17 cellular contexts compared by ENCODE assay signal in the genomic region with DNA sequence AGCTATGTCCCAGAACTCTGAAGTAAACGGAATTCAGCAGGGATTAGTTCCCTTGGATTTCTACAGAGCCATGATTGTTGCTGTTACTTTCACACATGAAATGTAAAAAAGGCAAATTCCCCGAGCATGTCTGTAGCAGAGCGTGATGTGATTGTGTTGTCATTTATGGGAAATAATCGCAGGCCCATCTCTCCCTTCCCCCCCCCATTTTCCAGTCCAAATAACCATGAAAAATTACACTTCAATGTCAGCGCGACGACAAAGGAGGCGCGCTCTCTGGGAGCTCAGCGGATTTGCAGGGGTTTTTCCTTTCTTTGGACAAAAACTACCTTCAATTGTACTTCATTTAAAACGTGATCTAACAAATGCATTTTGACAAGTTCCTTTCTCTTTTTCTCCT.
DNase-seq lines count a peak whose midpoint lies in the region; ATAC-seq, FAIRE-seq and TF ChIP-seq lines count a peak whose summit lies in the region.
"Had no signal": no experiment of that assay in that cellular context is flagged by ENCODE, and none has a peak within 500 bp of the region (broad histone marks: within the 10 kb centered on the region; RNA-seq: fewer than 3 reads in every experiment).

No MANE protein-coding gene starts in this region.

- no peak overlapping the region for H3K9ac ChIP-seq in astrocyte (ENCODE audit: low read length)
- no peak overlapping the region for H3K9ac ChIP-seq in stomach smooth muscle (ENCODE audit: low read length in 2 of 2)

- no peak overlapping the region for H3K27ac Mint-ChIP-seq in astrocyte (ENCODE audit: unreplicated experiment)
- peak overlapping the region; percentile 6 to 83 (median 20) for H3K27ac Mint-ChIP-seq in nephron
- H3K27ac Mint-ChIP-seq in osteocyte (ENCODE audit: unreplicated experiment), result peak overlapping the region; percentile 85
- no peak overlapping the region for H3K27ac Mint-ChIP-seq in CD14-positive monocyte
- H3K27ac Mint-ChIP-seq: B cell; CD4-positive, alpha-beta memory T cell had no signal

- no peak for TF ChIP-seq CTCF in astrocyte (IDR thresholded peaks at IDR 0.05; ENCODE audit: insufficient read depth, low read depth, low read length)
- no peak for TF ChIP-seq CTCF in nephron (IDR thresholded peaks at IDR 0.05; ENCODE audit: unreplicated experiment in 3 of 3)
- TF ChIP-seq CTCF in osteocyte (IDR thresholded peaks at IDR 0.05), result no peak
- TF ChIP-seq CTCF in CD14-positive monocyte (IDR thresholded peaks at IDR 0.05), result no peak

- H3K9me3 ChIP-seq in astrocyte (ENCODE audit: insufficient read depth, low read depth, low read length) (no peaks in the 10 kb centered on the region), stomach smooth muscle (ENCODE audit: control insufficient read depth in 2 of 2, low read length in 2 of 2) (no peaks in the 10 kb centered on the region)

- H3K79me2 ChIP-seq in astrocyte (ENCODE audit: insufficient read depth, low read length), result peaks cover 21% of the 10 kb centered on the region

- H3K27ac ChIP-seq in astrocyte (ENCODE audit: low read depth, low read length) (no peak overlapping the region), stomach smooth muscle (ENCODE audit: low read length) (peak overlapping the region; percentile 73)

- no peaks in the 10 kb centered on the region for H3K27me3 Mint-ChIP-seq in astrocyte (ENCODE audit: low read depth, unreplicated experiment)
- peaks cover 4% of the 10 kb centered on the region for H3K27me3 Mint-ChIP-seq in nephron (ENCODE audit: low read depth)
- no peaks in the 10 kb centered on the region for H3K27me3 Mint-ChIP-seq in osteocyte (ENCODE audit: unreplicated experiment)
- H3K27me3 Mint-ChIP-seq in CD14-positive monocyte (ENCODE audit: low read depth in 3 of 3), result peaks cover 0 to 2% (median 2%) of the 10 kb centered on the region in 3 donors

- H3K4me3 Mint-ChIP-seq in astrocyte (ENCODE audit: unreplicated experiment) (no peak overlapping the region), nephron (no peak overlapping the region), osteocyte (ENCODE audit: unreplicated experiment) (no peak overlapping the region), CD14-positive monocyte (no peak overlapping the region)
- H3K4me3 Mint-ChIP-seq: B cell; CD4-positive, alpha-beta memory T cell; H9 had no signal

- no peaks in the 10 kb centered on the region for H3K27me3 ChIP-seq in astrocyte (ENCODE audit: insufficient read depth, low read length)
- H3K27me3 ChIP-seq in stomach smooth muscle (ENCODE audit: control insufficient read depth in 1 of 2, insufficient read depth in 2 of 2, low read length in 2 of 2), result no peaks in the 10 kb centered on the region

- DNase-seq in astrocyte (ENCODE audit: low read depth), result no peak
- no peak for DNase-seq in osteocyte (ENCODE audit: extremely low spot score, unreplicated experiment)
- DNase-seq in NCI-H1105 (lab: John Stamatoyannopoulos, UW), result no peak
- no peak for DNase-seq in CD14-positive monocyte (ENCODE audit: low spot score)
- no peak for DNase-seq in anterior cingulate cortex (lab: John Stamatoyannopoulos, UW)
- DNase-seq: C1 segment of cervical spinal cord; CD4-positive, alpha-beta memory T cell; DMS79; GOT3 had no signal

- H3K9me3 Mint-ChIP-seq in astrocyte (ENCODE audit: unreplicated experiment) (no peaks in the 10 kb centered on the region), nephron (no peaks in the 10 kb centered on the region), osteocyte (ENCODE audit: unreplicated experiment) (no peaks in the 10 kb centered on the region), CD14-positive monocyte (peaks cover 0 to 1% (median 0%) of the 10 kb centered on the region in 7 donors)
- H3K9me3 Mint-ChIP-seq: CD4-positive, alpha-beta memory T cell; H9 had no signal

- H3K4me3 ChIP-seq in astrocyte (ENCODE audit: insufficient read depth, low read depth, low read length), result no peak overlapping the region
- H3K4me3 ChIP-seq in stomach smooth muscle (ENCODE audit: low read length in 2 of 2), result no peak overlapping the region
- H3K4me3 ChIP-seq: GM12878 had no signal

- H3K4me1 ChIP-seq in astrocyte (ENCODE audit: insufficient read depth, low read length) (peaks cover 7% of the 10 kb centered on the region), stomach smooth muscle (ENCODE audit: control insufficient read depth, insufficient read depth, low read length) (peaks cover 27% of the 10 kb centered on the region)

- H3K4me1 Mint-ChIP-seq in astrocyte (ENCODE audit: low read depth, unreplicated experiment) (peaks cover 10% of the 10 kb centered on the region), nephron (peaks cover 49% of the 10 kb centered on the region), osteocyte (ENCODE audit: unreplicated experiment) (peaks cover 54% of the 10 kb centered on the region), CD14-positive monocyte (peaks cover 12% of the 10 kb centered on the region)

- no peak for ATAC-seq in HG02571 (IDR thresholded peaks at IDR 0.05; ENCODE audit: unreplicated experiment)
- ATAC-seq: GM12878 had no signal

- H4K20me1 ChIP-seq in astrocyte (ENCODE audit: insufficient read depth, low read length), result peaks cover 27% of the 10 kb centered on the region

- no peak for FAIRE-seq in astrocyte (lab: Jason Lieb, UNC)
- FAIRE-seq: A204.1, GM12878, GM18507 had no signal

- H2AFZ ChIP-seq in astrocyte (ENCODE audit: low read depth, low read length), result no peak overlapping the region

- H3K36me3 ChIP-seq in astrocyte (ENCODE audit: insufficient read depth, low read length) (no peaks in the 10 kb centered on the region), stomach smooth muscle (ENCODE audit: control insufficient read depth in 2 of 2, insufficient read depth in 2 of 2, low read length in 2 of 2) (no peaks in the 10 kb centered on the region)

- H3K36me3 Mint-ChIP-seq in astrocyte (ENCODE audit: low read depth, unreplicated experiment), result peaks cover 2% of the 10 kb centered on the region
- peaks cover 9% of the 10 kb centered on the region for H3K36me3 Mint-ChIP-seq in nephron (ENCODE audit: low read depth)
- H3K36me3 Mint-ChIP-seq in osteocyte (ENCODE audit: unreplicated experiment), result peaks cover 11% of the 10 kb centered on the region
- H3K36me3 Mint-ChIP-seq in CD14-positive monocyte, result peaks cover 7 to 23% of the 10 kb centered on the region in 2 donors
- H3K36me3 Mint-ChIP-seq: CD4-positive, alpha-beta memory T cell had no signal

- intact Hi-C loops in CD14-positive monocyte (cut with micrococcal nuclease), result loop anchor here (10.0 kb wide), 2 partner anchors 116 to 206 kb away; partner anchors contain the start of gene ZFHX3 (in 1 of the 2)

- peak overlapping the region; percentile 25 for H3K4me2 ChIP-seq in astrocyte (ENCODE audit: low read length)

Comparison
In these comparisons a context has a peak if more than half of its experiments do, and no peak if none do; other contexts are left out.
1. H3K27ac Mint-ChIP-seq: peak in nephron (3 of 3) and osteocyte (single experiment); none in astrocyte (single experiment) and CD14-positive monocyte (0 of 7).